In genomic region chr10:69652857-69653199, GRCh38 we compare ENCODE assay signal across 23 cellular contexts. TPM values are rescaled to one million over a fixed set of nuclear protein-coding genes. Genes with fewer than 3 reads are reported as not detected.
A peak's percentile ranks its signal among the peaks of the same experiment; 100 is the strongest.
DNase-seq lines count a peak whose midpoint lies in the region; TF ChIP-seq lines count a peak whose summit lies in the region.
"Had no signal": no experiment of that assay in that cellular context is flagged by ENCODE, and none has a peak within 500 bp of the region (broad histone marks: within the 10 kb centered on the region; RNA-seq: fewer than 3 reads in every experiment).

No MANE protein-coding gene starts in this region.

- H3K79me1 ChIP-seq in neuronal stem cell (ENCODE audit: low read depth, low read length) (no peaks in the 10 kb centered on the region), trophoblast cell (ENCODE audit: low read length) (no peaks in the 10 kb centered on the region)

- H2BK15ac ChIP-seq in neuronal stem cell (ENCODE audit: low read length), result no peak overlapping the region

- POLR2A ChIA-PET in activated CD4-positive, alpha-beta T cell treated with anti-CD3 and anti-CD28 coated beads, Interleukin-2, amount 10 ng/mL, durations not matched to agents 7 days and 5 days (lab: Charles Lee), result no interaction called here

- no peak overlapping the region for H2BK5ac ChIP-seq in neuronal stem cell (ENCODE audit: low read length)
- no peak overlapping the region for H2BK5ac ChIP-seq in trophoblast cell (ENCODE audit: low read depth, low read length, poor library complexity)

- H2AK5ac ChIP-seq in neuronal stem cell (ENCODE audit: low read depth, low read length) (peak overlapping the region; percentile 82), trophoblast cell (ENCODE audit: low read length) (no peak overlapping the region)

- H2AFZ ChIP-seq in neuronal stem cell (ENCODE audit: low read length), result no peak overlapping the region
- no peak overlapping the region for H2AFZ ChIP-seq in trophoblast cell (ENCODE audit: insufficient read depth, low read length, poor library complexity)

- H3K36me3 ChIP-seq in neuronal stem cell (replicated peaks in 1 of 2; ENCODE audit: control insufficient read depth in 2 of 2, insufficient read depth in 2 of 2, low read length in 2 of 2) (no peaks in the 10 kb centered on the region), trophoblast cell (ENCODE audit: control insufficient read depth in 1 of 2, insufficient read depth in 2 of 2, low read length in 2 of 2) (no peaks in the 10 kb centered on the region)
- H3K36me3 ChIP-seq: BE2C, BLaER1 had no signal

- H4K8ac ChIP-seq in neuronal stem cell (ENCODE audit: low read depth, low read length), result no peak overlapping the region
- H4K8ac ChIP-seq in trophoblast cell (ENCODE audit: low read depth, low read length), result no peak overlapping the region

- CTCF ChIA-PET in activated CD4-positive, alpha-beta T cell treated with anti-CD3 and anti-CD28 coated beads, Interleukin-2, amount 10 ng/mL, durations not matched to agents 7 days and 5 days (lab: Charles Lee), result interaction anchor here (0.6 to 2.6 kb wide), 6 partner anchors 9 to 247 kb away, joined by 3 to 10 read pairs (median 4); no protein-coding TSS in a partner anchor

- no peak overlapping the region for H3K27ac ChIP-seq in neuronal stem cell (replicated peaks; ENCODE audit: low read length)
- H3K27ac ChIP-seq in trophoblast cell (ENCODE audit: low read depth, low read length), result no peak overlapping the region
- no peak overlapping the region for H3K27ac ChIP-seq in substantia nigra (ENCODE audit: low read depth, low read length, poor library complexity, severe bottlenecking)
- H3K27ac ChIP-seq: 22Rv1, A549, BLaER1 had no signal

- H4K12ac ChIP-seq in trophoblast cell (ENCODE audit: low read depth, low read length), result no peak overlapping the region

- peak overlapping the region; percentile 67 for H3K14ac ChIP-seq in neuronal stem cell (ENCODE audit: low read length)
- no peak overlapping the region for H3K14ac ChIP-seq in trophoblast cell (ENCODE audit: low read length)

- WGBS in neuronal stem cell (ENCODE audit: extremely low coverage in 2 of 2, insufficient read length in 2 of 2, insufficient replicate concordance in 1 of 2), 2 donors, result no CpG with 5 or more reads among the region's 3 CpGs
- WGBS in trophoblast cell (ENCODE audit: extremely low coverage, insufficient coverage, insufficient read length), result no CpG with 5 or more reads among the region's 3 CpGs

- no peak overlapping the region for H3K4me2 ChIP-seq in neuronal stem cell (ENCODE audit: insufficient read depth, low read length, poor library complexity, severe bottlenecking)
- no peak overlapping the region for H3K4me2 ChIP-seq in trophoblast cell (ENCODE audit: low read length)
- H3K4me2 ChIP-seq: A549, BLaER1 had no signal

- H3K9me3 ChIP-seq in neuronal stem cell (replicated peaks in 1 of 2; ENCODE audit: control insufficient read depth in 2 of 2, insufficient read depth in 1 of 2, low read depth in 1 of 2, low read length in 2 of 2), result no peaks in the 10 kb centered on the region
- H3K9me3 ChIP-seq in trophoblast cell (ENCODE audit: insufficient read depth, low read depth, low read length), result peaks cover 2% of the 10 kb centered on the region
- H3K9me3 ChIP-seq: A549, BE2C had no signal

- peaks cover 11% of the 10 kb centered on the region for H3K27me3 Mint-ChIP-seq in activated CD4-positive, alpha-beta T cell treated with anti-CD3 and anti-CD28 coated beads, Interleukin-2, amount 10 ng/mL, durations not matched to agents 7 days and 5 days
- H3K27me3 Mint-ChIP-seq in activated CD4-positive, alpha-beta T cell treated with anti-CD3 and anti-CD28 coated beads, Interleukin-2, amount 10 ng/mL, durations not matched to agents 24 days and 14 days, result peaks cover 9% of the 10 kb centered on the region
- H3K27me3 Mint-ChIP-seq: CD4-positive, CD25-positive, alpha-beta regulatory T cell had no signal

- H3K4me3 ChIP-seq in neuronal stem cell (ENCODE audit: low read length in 2 of 2) (no peak overlapping the region), trophoblast cell (ENCODE audit: low read depth, low read length) (peak overlapping the region; percentile 44), foreskin fibroblast (ENCODE audit: low read depth in 1 of 2, low read length in 2 of 2) (no peak overlapping the region)
- H3K4me3 ChIP-seq: A549, BLaER1, GM12878 had no signal

- peak overlapping the region; percentile 54 for H3K27ac Mint-ChIP-seq in activated CD4-positive, alpha-beta T cell treated with anti-CD3 and anti-CD28 coated beads, Interleukin-2, amount 10 ng/mL, durations not matched to agents 7 days and 5 days
- no peak overlapping the region for H3K27ac Mint-ChIP-seq in activated CD4-positive, alpha-beta T cell treated with anti-CD3 and anti-CD28 coated beads, Interleukin-2, amount 10 ng/mL, durations not matched to agents 24 days and 14 days
- H3K27ac Mint-ChIP-seq: CD14-positive monocyte; CD4-positive, CD25-positive, alpha-beta regulatory T cell had no signal

- no peaks in the 10 kb centered on the region for H3K79me2 ChIP-seq in trophoblast cell (ENCODE audit: control insufficient read depth, insufficient read depth, low read length, poor library complexity)

- peaks cover 0 to 21% (median 0%) of the 10 kb centered on the region in 3 experiments for H3K27me3 ChIP-seq in neuronal stem cell (ENCODE audit: control insufficient read depth in 3 of 3, insufficient read depth in 3 of 3, low read depth in 1 of 3, low read length in 3 of 3)
- H3K27me3 ChIP-seq in trophoblast cell (ENCODE audit: insufficient read depth, low read length), result no peaks in the 10 kb centered on the region
- H3K27me3 ChIP-seq: BE2C, BLaER1 had no signal

- H4K91ac ChIP-seq in neuronal stem cell (ENCODE audit: low read depth, low read length, poor library complexity) (no peak overlapping the region), trophoblast cell (ENCODE audit: low read depth, low read length) (no peak overlapping the region)

- intact Hi-C loops in activated CD4-positive, alpha-beta T cell treated with anti-CD3 and anti-CD28 coated beads, Interleukin-2, amount 10 ng/mL, durations not matched to agents 24 days and 14 days (cut with micrococcal nuclease), result no loop called here

- H2BK12ac ChIP-seq in neuronal stem cell (ENCODE audit: low read length) (no peak overlapping the region), trophoblast cell (ENCODE audit: low read length) (no peak overlapping the region)

- H3K23ac ChIP-seq in neuronal stem cell (ENCODE audit: low read depth, low read length, poor library complexity), result no peak overlapping the region
- no peak overlapping the region for H3K23ac ChIP-seq in trophoblast cell (ENCODE audit: low read length)

- H3K4ac ChIP-seq in neuronal stem cell (ENCODE audit: low read length) (no peak overlapping the region), trophoblast cell (ENCODE audit: low read depth, low read length) (no peak overlapping the region)

- no peak overlapping the region for H3K4me3 Mint-ChIP-seq in activated CD4-positive, alpha-beta T cell treated with anti-CD3 and anti-CD28 coated beads, Interleukin-2, amount 10 ng/mL, durations not matched to agents 7 days and 5 days
- H3K4me3 Mint-ChIP-seq in activated CD4-positive, alpha-beta T cell treated with anti-CD3 and anti-CD28 coated beads, Interleukin-2, amount 10 ng/mL, durations not matched to agents 24 days and 14 days, result no peak overlapping the region
- H3K4me3 Mint-ChIP-seq: CD14-positive monocyte; CD4-positive, alpha-beta memory T cell; CD4-positive, CD25-positive, alpha-beta regulatory T cell; CD8-positive, alpha-beta memory T cell had no signal

- H3K4me1 ChIP-seq in neuronal stem cell (ENCODE audit: control insufficient read depth in 2 of 2, insufficient read depth in 1 of 2, low read depth in 1 of 2, low read length in 2 of 2) (peaks cover 17 to 19% of the 10 kb centered on the region in 2 donors), trophoblast cell (ENCODE audit: control insufficient read depth in 1 of 2, insufficient read depth in 2 of 2, low read length in 2 of 2) (no peaks in the 10 kb centered on the region)
- H3K4me1 ChIP-seq: A549 had no signal

- H3K18ac ChIP-seq in neuronal stem cell (ENCODE audit: low read length) (peak overlapping the region; percentile 39), trophoblast cell (ENCODE audit: low read length) (no peak overlapping the region)

- H3K9ac ChIP-seq in neuronal stem cell (ENCODE audit: low read depth, low read length, poor library complexity) (no peak overlapping the region), trophoblast cell (ENCODE audit: low read length) (no peak overlapping the region)
- H3K9ac ChIP-seq: BLaER1 had no signal

- H2BK120ac ChIP-seq in neuronal stem cell (ENCODE audit: low read depth, low read length), result no peak overlapping the region
- H2BK120ac ChIP-seq in trophoblast cell (ENCODE audit: insufficient read depth, low read length, poor library complexity), result no peak overlapping the region

- H3K36me3 Mint-ChIP-seq in activated CD4-positive, alpha-beta T cell treated with anti-CD3 and anti-CD28 coated beads, Interleukin-2, amount 10 ng/mL, durations not matched to agents 7 days and 5 days (ENCODE audit: low read depth), result no peaks in the 10 kb centered on the region
- no peaks in the 10 kb centered on the region for H3K36me3 Mint-ChIP-seq in activated CD4-positive, alpha-beta T cell treated with anti-CD3 and anti-CD28 coated beads, Interleukin-2, amount 10 ng/mL, durations not matched to agents 24 days and 14 days (ENCODE audit: low read depth)
- H3K36me3 Mint-ChIP-seq: CD14-positive monocyte; CD4-positive, alpha-beta memory T cell; CD4-positive, CD25-positive, alpha-beta regulatory T cell; CD8-positive, alpha-beta memory T cell had no signal

- TF ChIP-seq CTCF in foreskin fibroblast (IDR thresholded peaks at IDR 0.05; ENCODE audit: low read depth, low read length), result no peak

- H3K9me3 Mint-ChIP-seq in activated CD4-positive, alpha-beta T cell treated with anti-CD3 and anti-CD28 coated beads, Interleukin-2, amount 10 ng/mL, durations not matched to agents 7 days and 5 days, result no peaks in the 10 kb centered on the region
- no peaks in the 10 kb centered on the region for H3K9me3 Mint-ChIP-seq in activated CD4-positive, alpha-beta T cell treated with anti-CD3 and anti-CD28 coated beads, Interleukin-2, amount 10 ng/mL, durations not matched to agents 24 days and 14 days
- H3K9me3 Mint-ChIP-seq: CD4-positive, alpha-beta memory T cell; CD4-positive, CD25-positive, alpha-beta regulatory T cell; CD8-positive, alpha-beta memory T cell had no signal

- H3K4me1 Mint-ChIP-seq in activated CD4-positive, alpha-beta T cell treated with anti-CD3 and anti-CD28 coated beads, Interleukin-2, amount 10 ng/mL, durations not matched to agents 7 days and 5 days, result peaks cover 28% of the 10 kb centered on the region
- peaks cover 13% of the 10 kb centered on the region for H3K4me1 Mint-ChIP-seq in activated CD4-positive, alpha-beta T cell treated with anti-CD3 and anti-CD28 coated beads, Interleukin-2, amount 10 ng/mL, durations not matched to agents 24 days and 14 days

- DNase-seq in activated CD4-positive, alpha-beta T cell treated with anti-CD3 and anti-CD28 coated beads, Interleukin-2, amount 10 ng/mL, durations not matched to agents 7 days and 5 days, result no peak
- no peak for DNase-seq in activated CD4-positive, alpha-beta T cell treated with anti-CD3 and anti-CD28 coated beads, Interleukin-2, amount 10 ng/mL, durations not matched to agents 24 days and 14 days
- DNase-seq in neuronal stem cell (ENCODE audit: low spot score) (no peak), trophoblast cell (no peak), foreskin fibroblast (no peak), substantia nigra (lab: John Stamatoyannopoulos, UW) (no peak)
- DNase-seq: ACHN; BE2C; CD4-positive, alpha-beta memory T cell; CD4-positive, CD25-positive, alpha-beta regulatory T cell; CD8-positive, alpha-beta memory T cell; COR-L47; DMS 273 treated with DMSO at 0.1 percent for 48 hours; DMS153; DMS79; DND-41; EL; GDM1 had no signal

RNA-seq across cellular contexts. Expression of gene FAM241B, which starts 22.8 kb away (rescaled TPM):
- 1 to 10 TPM; 3.4 to 4.2 TPM for total RNA-seq in activated CD4-positive, alpha-beta T cell treated with anti-CD3 and anti-CD28 coated beads, Interleukin-2, amount 10 ng/mL, durations not matched to agents 7 days and 5 days
- 9.4 and 11.8 TPM in 2 replicates for total RNA-seq in activated CD4-positive, alpha-beta T cell treated with anti-CD3 and anti-CD28 coated beads, Interleukin-2, amount 10 ng/mL, durations not matched to agents 24 days and 14 days
- 21.0 TPM for polyA plus RNA-seq in neuronal stem cell (2013, experiment 1 of 2)
- 22.3 TPM for polyA plus RNA-seq in neuronal stem cell (2013, experiment 2 of 2)
- polyA plus RNA-seq in trophoblast cell (2013), result 14.4 and 14.7 TPM in 2 replicates
- polyA plus RNA-seq: CD14-positive monocyte had no signal
